In the genomic region with DNA sequence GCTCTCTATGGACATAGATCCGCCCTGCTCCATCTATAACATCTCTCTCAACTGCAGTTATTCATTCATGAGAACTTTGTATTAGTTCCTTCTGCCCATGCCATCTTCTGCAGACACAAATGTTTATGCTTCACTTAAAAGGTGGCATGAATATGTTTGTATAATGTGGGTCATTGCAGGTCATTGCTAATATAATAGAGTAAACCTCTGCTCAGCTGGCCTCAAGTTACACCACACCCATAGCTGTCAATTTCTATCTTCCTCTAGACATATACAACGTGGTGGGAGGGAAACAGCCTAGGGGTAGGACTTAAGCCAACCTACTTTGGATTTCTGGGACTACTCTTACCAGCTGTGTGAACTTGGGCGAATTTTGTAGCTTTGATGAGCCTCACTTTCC, we compare ENCODE assay signal across 15 cellular contexts.
DNase-seq lines count a peak whose midpoint lies in the region; ATAC-seq, FAIRE-seq and TF ChIP-seq lines count a peak whose summit lies in the region.
"Had no signal": no experiment of that assay in that cellular context is flagged by ENCODE, and none has a peak within 500 bp of the region (broad histone marks: within the 10 kb centered on the region; RNA-seq: fewer than 3 reads in every experiment).

No MANE protein-coding gene starts in this region.

- DNase-seq in A549 (ENCODE audit: low read depth in 1 of 2, low spot score in 1 of 2) (peak in 1 of 2 experiments; percentile 18), H4 (ENCODE audit: low spot score) (peak; percentile 56), NCI-H510A treated with DMSO at 0.1 percent for 48 hours (lab: John Stamatoyannopoulos, UW) (peak; percentile 55), SJCRH30 (peak; percentile 41 to 63), brain microvascular endothelial cell (no peak), head of caudate nucleus (no peak)
- DNase-seq: DMS153, H9, NCI-H1930, T-helper 17 cell had no signal

- no peak for TF ChIP-seq RAD21 in A549 (conservative IDR thresholded peaks at IDR 0.05 in 1 of 2, IDR thresholded peaks at IDR 0.05 in 1 of 2)

- H3K27ac ChIP-seq in A549, result no peak overlapping the region; a peak in 1 of 6 replicates
- no peak overlapping the region for H3K27ac ChIP-seq in SJCRH30
- no peak overlapping the region for H3K27ac ChIP-seq in brain microvascular endothelial cell
- H3K27ac ChIP-seq: C4-2B, HL-60 had no signal

- peak; percentile 23 for FAIRE-seq in A549 (lab: Jason Lieb, UNC)

- H3K4me3 ChIP-seq in A549 (no peak overlapping the region), SJCRH30 (no peak overlapping the region), brain microvascular endothelial cell (ENCODE audit: low read depth, low read length) (no peak overlapping the region)

- in situ Hi-C loops in brain microvascular endothelial cell (cut with HindIII; ENCODE audit: low pct_ligation_motif_present, low sequenced_read_pairs), result no loop called here

- intact Hi-C loops in head of caudate nucleus (cut with DNase I), result no loop called here

- TF ChIP-seq EP300 in A549 (IDR thresholded peaks at IDR 0.05), result no peak

- ATAC-seq in A549, result no peak; a peak in 1 of 6 replicates
- no peak for ATAC-seq in GM21367 (IDR thresholded peaks at IDR 0.05; ENCODE audit: unreplicated experiment)
- no peak for ATAC-seq in activated CD4-positive, CD25-positive, alpha-beta regulatory T cell treated with anti-CD3 and anti-CD28 coated beads, Interleukin-2, amount 50 U/mL, for 24 hours
- ATAC-seq: Right ventricle myocardium inferior, T-helper 17 cell had no signal

- WGBS in A549 (ENCODE audit: missing lambda C conversion rate), result 57% methylated on average over 3 of the region's 3 CpGs

- H3K27me3 ChIP-seq in SJCRH30 (no peaks in the 10 kb centered on the region), brain microvascular endothelial cell (replicated peaks) (no peaks in the 10 kb centered on the region)

- H3K36me3 ChIP-seq in SJCRH30 (no peaks in the 10 kb centered on the region), brain microvascular endothelial cell (replicated peaks) (no peaks in the 10 kb centered on the region)

- TF ChIP-seq POLR2A in A549 (IDR thresholded peaks at IDR 0.05; ENCODE audit: low read length), result no peak

- no peak for TF ChIP-seq CTCF in A549 (IDR thresholded peaks at IDR 0.05)
- TF ChIP-seq CTCF in brain microvascular endothelial cell (IDR thresholded peaks at IDR 0.05; ENCODE audit: low read depth, low read length, missing control alignments), result no peak

- peaks cover 28% of the 10 kb centered on the region for H3K4me1 ChIP-seq in A549
- peaks cover 14% of the 10 kb centered on the region for H3K4me1 ChIP-seq in SJCRH30

- peak overlapping the region; percentile 23; the same call in 1 of the 3 replicates for H3K4me2 ChIP-seq in A549

- CTCF ChIA-PET in A549 (lab: Yijun Ruan, JAX), result interaction anchor here (0.6 to 1.0 kb wide), 2 partner anchors 243 to 372 kb away, joined by 3 read pairs; no protein-coding TSS in a partner anchor

- POLR2A ChIA-PET in A549 (lab: Yijun Ruan, JAX), result no interaction called here

- no peaks in the 10 kb centered on the region for H3K9me3 ChIP-seq in A549
- H3K9me3 ChIP-seq in SJCRH30 (replicated peaks), result no peaks in the 10 kb centered on the region

TF ChIP-seq in A549, 52 proteins besides CTCF, POLR2A, EP300 and RAD21:
- no peak for TF ChIP-seq RCOR1 (IDR thresholded peaks at IDR 0.05; ENCODE audit: low read depth, low read length)
- TF ChIP-seq EHF (CRISPR knock-in tag; IDR thresholded peaks at IDR 0.05), result no peak
- no peak for TF ChIP-seq PHF8 (IDR thresholded peaks at IDR 0.05; ENCODE audit: borderline replicate concordance, low read depth)
- TF ChIP-seq NR3C1 (IDR thresholded peaks at IDR 0.05), result no peak
- TF ChIP-seq RFX5 (IDR thresholded peaks at IDR 0.05), result no peak
- no peak for TF ChIP-seq EHMT2 (IDR thresholded peaks at IDR 0.05; ENCODE audit: low read depth)
- TF ChIP-seq GATA3 (IDR thresholded peaks at IDR 0.05; ENCODE audit: borderline replicate concordance), result no peak
- no peak for TF ChIP-seq MAX (IDR thresholded peaks at IDR 0.05)
- no peak for TF ChIP-seq ZNF302 (CRISPR knock-in tag; IDR thresholded peaks at IDR 0.05)

Comparison
In these comparisons a context has a peak if more than half of its experiments do, and no peak if none do; other contexts are left out.
1. DNase-seq: peak in H4 (single experiment), NCI-H510A treated with DMSO at 0.1 percent for 48 hours (single experiment) and SJCRH30 (2 of 2); none in brain microvascular endothelial cell (single experiment) and head of caudate nucleus (0 of 42).